9 cellular contexts compared by ENCODE assay signal in the genomic region with DNA sequence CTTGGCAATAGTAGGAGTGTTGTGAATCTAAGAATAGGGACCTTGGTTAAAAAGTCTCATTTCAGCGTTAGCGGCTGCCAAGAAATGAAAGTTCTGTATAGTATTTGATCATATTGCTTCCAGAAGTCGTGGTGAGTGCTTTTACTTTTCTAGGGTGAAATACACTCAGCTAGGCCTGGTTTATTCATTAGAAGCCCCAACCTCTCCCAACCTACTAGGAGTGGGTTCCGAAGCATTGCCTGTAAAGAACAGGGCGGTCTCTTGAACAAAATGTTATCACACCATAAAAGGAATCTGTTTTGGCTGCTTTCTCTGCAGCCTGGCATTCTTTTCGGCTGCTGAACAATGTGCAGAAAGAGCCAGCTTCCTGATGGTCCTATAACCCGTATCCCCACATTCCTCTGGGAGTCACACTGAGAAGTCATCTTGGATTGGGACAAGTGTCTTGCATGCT.
DNase-seq lines count a peak whose midpoint lies in the region; ATAC-seq and TF ChIP-seq lines count a peak whose summit lies in the region.
"Had no signal": no experiment of that assay in that cellular context is flagged by ENCODE, and none has a peak within 500 bp of the region (broad histone marks: within the 10 kb centered on the region; RNA-seq: fewer than 3 reads in every experiment).

No MANE protein-coding gene starts in this region.

- H3K4me1 ChIP-seq in right atrium auricular region, result peaks cover 0 to 37% of the 10 kb centered on the region in 2 donors
- H3K4me1 ChIP-seq in prostate gland (replicated peaks), result peaks cover 13% of the 10 kb centered on the region

- WGBS in prostate gland, result 11% methylated on average over 7 of the region's 7 CpGs
- 18 to 27% methylated on average over 7 of the region's 7 CpGs for WGBS in lower leg skin, 2 donors

- no peak for ATAC-seq in CD4-positive, alpha-beta T cell (ENCODE audit: poor library complexity)
- no peak for ATAC-seq in HG02571 (IDR thresholded peaks at IDR 0.05; ENCODE audit: unreplicated experiment)

- no peak for DNase-seq in CD4-positive, alpha-beta T cell
- DNase-seq in right atrium auricular region (ENCODE audit: low spot score) (no peak), prostate gland (ENCODE audit: low spot score) (peak; percentile 80), lower leg skin (ENCODE audit: low spot score in 2 of 2) (no peak), hippocampal formation (lab: John Stamatoyannopoulos, UW) (no peak), AG08396 (ENCODE audit: low spot score) (no peak)
- DNase-seq: kidney glomerular epithelial cell had no signal

- H3K27ac Mint-ChIP-seq in CD4-positive, alpha-beta T cell, result peak overlapping the region; percentile 83

- no peaks in the 10 kb centered on the region for H3K27me3 Mint-ChIP-seq in CD4-positive, alpha-beta T cell

- peak overlapping the region; percentile 49 for H3K4me3 Mint-ChIP-seq in CD4-positive, alpha-beta T cell

- peaks cover 45% of the 10 kb centered on the region for H3K4me1 Mint-ChIP-seq in CD4-positive, alpha-beta T cell (ENCODE audit: low read depth)

- H3K9me3 ChIP-seq in CD4-positive, alpha-beta T cell (ENCODE audit: control insufficient read depth, low read length), result no peaks in the 10 kb centered on the region
- H3K9me3 ChIP-seq in right atrium auricular region (no peaks in the 10 kb centered on the region), prostate gland (no peaks in the 10 kb centered on the region)

- H3K36me3 Mint-ChIP-seq in CD4-positive, alpha-beta T cell (ENCODE audit: low read depth), result peaks cover 11% of the 10 kb centered on the region

- no peak overlapping the region for H3K4me3 ChIP-seq in right atrium auricular region
- no peak overlapping the region for H3K4me3 ChIP-seq in prostate gland
- no peak overlapping the region for H3K4me3 ChIP-seq in lower leg skin (ENCODE audit: low read depth, poor library complexity, severe bottlenecking)

- no peaks in the 10 kb centered on the region for H3K36me3 ChIP-seq in right atrium auricular region
- H3K36me3 ChIP-seq in prostate gland, result no peaks in the 10 kb centered on the region

- TF ChIP-seq POLR2A in prostate gland (IDR thresholded peaks at IDR 0.05) (no peak), lower leg skin (IDR thresholded peaks at IDR 0.05) (no peak)

- CTCF ChIA-PET in CD4-positive, alpha-beta T cell (lab: Charles Lee), result no interaction called here

- no peak overlapping the region for H3K27ac ChIP-seq in CD4-positive, alpha-beta T cell (ENCODE audit: low read depth, low read length)
- peak overlapping the region; percentile 84 for H3K27ac ChIP-seq in VCaP
- peak overlapping the region; percentile 35 to 73 for H3K27ac ChIP-seq in right atrium auricular region
- peak overlapping the region; percentile 75 to 84 for H3K27ac ChIP-seq in prostate gland

- H3K9me3 Mint-ChIP-seq in CD4-positive, alpha-beta T cell, result no peaks in the 10 kb centered on the region

- no peaks in the 10 kb centered on the region for H3K27me3 ChIP-seq in CD4-positive, alpha-beta T cell (ENCODE audit: control insufficient read depth, insufficient read depth, low read length)
- no peaks in the 10 kb centered on the region for H3K27me3 ChIP-seq in right atrium auricular region
- H3K27me3 ChIP-seq in prostate gland (replicated peaks; ENCODE audit: insufficient read depth), result no peaks in the 10 kb centered on the region

- TF ChIP-seq CTCF in CD4-positive, alpha-beta T cell (IDR thresholded peaks at IDR 0.05), result no peak
- TF ChIP-seq CTCF in VCaP (conservative IDR thresholded peaks at IDR 0.05), result no peak
- TF ChIP-seq CTCF in right atrium auricular region (IDR thresholded peaks at IDR 0.05), result no peak
- TF ChIP-seq CTCF in prostate gland (IDR thresholded peaks at IDR 0.05), result no peak
- TF ChIP-seq CTCF in lower leg skin (IDR thresholded peaks at IDR 0.05), result no peak

- POLR2A ChIA-PET in CD4-positive, alpha-beta T cell (lab: Charles Lee), result no interaction called here

- intact Hi-C loops in CD4-positive, alpha-beta T cell (cut with DNase I, micrococcal nuclease), result loop anchor here in 1 of 2 experiments (10.0 kb wide), 1 partner anchor 61 kb away; no protein-coding TSS in a partner anchor
- intact Hi-C loops in prostate gland (cut with DNase I), result no loop called here
- intact Hi-C loops in lower leg skin (cut with DNase I; ENCODE audit: low total_unique reads), result no loop called here
